1 cellular context compared by ENCODE assay signal in genomic region chr3:195642311-195642710, GRCh38. TPM values are rescaled to one million over a fixed set of nuclear protein-coding genes. Genes with fewer than 3 reads are reported as not detected.
"Had no signal": no experiment of that assay in that cellular context is flagged by ENCODE, and none has a peak within 500 bp of the region (broad histone marks: within the 10 kb centered on the region; RNA-seq: fewer than 3 reads in every experiment).

No MANE protein-coding gene starts in this region.

RNA-seq across cellular contexts. Expression of gene APOD, which starts 58.6 kb away (rescaled TPM):
- total RNA-seq: kidney epithelial cell had no signal
